8 cellular contexts compared by ENCODE assay signal in genomic region chr19:15869109-15869555, GRCh38. TPM values are rescaled to one million over a fixed set of nuclear protein-coding genes. Genes with fewer than 3 reads are reported as not detected.
A peak's percentile ranks its signal among the peaks of the same experiment; 100 is the strongest.
DNase-seq lines count a peak whose midpoint lies in the region; ATAC-seq and TF ChIP-seq lines count a peak whose summit lies in the region.

No MANE protein-coding gene starts in this region.

- DNase-seq in ACHN (peak; percentile 1), NCI-H82 treated with DMSO at 0.1 percent for 48 hours (lab: John Stamatoyannopoulos, UW; ENCODE audit: unreplicated experiment) (peak; percentile 7), fibroblast of villous mesenchyme (ENCODE audit: low read depth) (peak; percentile 13), renal cortical epithelial cell (ENCODE audit: low read depth) (peak; percentile 59), NCI-H345 (lab: John Stamatoyannopoulos, UW) (no peak)
- peak; percentile 13 for DNase-seq in activated CD8-positive, alpha-beta memory T cell treated with anti-CD3 and anti-CD28 coated beads, Interleukin-2, amount 50 U/mL, for 24 hours (ENCODE audit: extremely low read depth)

- no peak overlapping the region for H3K4me3 ChIP-seq in fibroblast of villous mesenchyme (ENCODE audit: low read depth, low read length)

- ATAC-seq in GM18498 (IDR thresholded peaks at IDR 0.05; ENCODE audit: unreplicated experiment), result no peak

- TF ChIP-seq CTCF in GM12872 (IDR thresholded peaks at IDR 0.05; ENCODE audit: insufficient read depth, low read depth, low read length), result peak; percentile 71
- peak; percentile 57 for TF ChIP-seq CTCF in fibroblast of villous mesenchyme (IDR thresholded peaks at IDR 0.05; ENCODE audit: insufficient read depth, low read depth, low read length)

- in situ Hi-C loops in ACHN (cut with HindIII; ENCODE audit: low pct_ligation_motif_present, low pct_unique_long_range_greater_than_20kb, low sequenced_read_pairs), result no loop called here

RNA-seq across cellular contexts. Expression of gene CYP4F2, which starts 28.7 kb away (rescaled TPM):
- total RNA-seq in fibroblast of villous mesenchyme (not detected in 2 replicates), renal cortical epithelial cell (0.05 and 1.9 TPM in 2 replicates)

RNA-seq across cellular contexts. Expression of gene OR10H1, which starts 53.7 kb away (rescaled TPM):
- total RNA-seq in fibroblast of villous mesenchyme, result not detected in 2 replicates
- total RNA-seq in renal cortical epithelial cell, result 0.45 and 1.7 TPM in 2 replicates
